8 cellular contexts compared by ENCODE assay signal in genomic region chr5:151758141-151758429, GRCh38. TPM values are rescaled to one million over a fixed set of nuclear protein-coding genes. Genes with fewer than 3 reads are reported as not detected.
A peak's percentile ranks its signal among the peaks of the same experiment; 100 is the strongest.
DNase-seq lines count a peak whose midpoint lies in the region; ATAC-seq and TF ChIP-seq lines count a peak whose summit lies in the region.

No MANE protein-coding gene starts in this region.

- DNase-seq in AG09309 (ENCODE audit: low read depth) (no peak), body of pancreas (peak in 2 of 4 donors; percentile 14 to 39), left kidney (ENCODE audit: low read depth, low spot score) (peak; percentile 75), testis (peak; percentile 32), ACHN (no peak), UCSD-AML1 (lab: John Stamatoyannopoulos, UW; ENCODE audit: unreplicated experiment) (no peak)

- in situ Hi-C loops in ACHN (cut with HindIII; ENCODE audit: low pct_ligation_motif_present, low pct_unique_long_range_greater_than_20kb, low sequenced_read_pairs), result no loop called here

- H3K4me3 ChIP-seq in AG09309 (ENCODE audit: control insufficient read depth, low read depth, low read length) (peak overlapping the region; percentile 60), body of pancreas (peak overlapping the region; percentile 51 to 54), testis (peak overlapping the region; percentile 78 to 91)

- TF ChIP-seq CTCF in AG09309 (IDR thresholded peaks at IDR 0.05; ENCODE audit: control insufficient read depth, insufficient read depth, low read depth, low read length, missing control alignments) (no peak), body of pancreas (IDR thresholded peaks at IDR 0.05) (no peak), testis (IDR thresholded peaks at IDR 0.05) (no peak)

- 0% methylated on average over 10 to 11 of the region's 11 CpGs for WGBS in body of pancreas, 2 donors
- 0% methylated on average over 7 to 11 of the region's 11 CpGs for WGBS in testis, 2 donors

- H3K9me3 ChIP-seq in body of pancreas (no peaks in the 10 kb centered on the region), testis (no peaks in the 10 kb centered on the region)

- H3K27ac ChIP-seq in body of pancreas (peak overlapping the region; percentile 0 to 75 (median 52)), testis (peak overlapping the region; percentile 66 to 67)

- ATAC-seq in GM19372 (IDR thresholded peaks at IDR 0.05; ENCODE audit: low read depth, unreplicated experiment) (peak; percentile 4), HG03521 (IDR thresholded peaks at IDR 0.05; ENCODE audit: unreplicated experiment) (peak; percentile 7), body of pancreas (peak; percentile 25)

- H3K36me3 ChIP-seq in body of pancreas (replicated peaks in 1 of 2; ENCODE audit: insufficient read depth in 1 of 2, low read depth in 2 of 2), result no peaks in the 10 kb centered on the region
- H3K36me3 ChIP-seq in testis (ENCODE audit: low read depth, missing control alignments), result no peaks in the 10 kb centered on the region

- intact Hi-C loops in body of pancreas (cut with DNase I) (no loop called here), testis (cut with DNase I; ENCODE audit: low total_unique reads) (no loop called here)

- H3K4me1 ChIP-seq in body of pancreas (peaks cover 33% of the 10 kb centered on the region), testis (peaks cover 7% of the 10 kb centered on the region)

- no peak for TF ChIP-seq POLR2A in body of pancreas (IDR thresholded peaks at IDR 0.05)
- TF ChIP-seq POLR2A in testis (IDR thresholded peaks at IDR 0.05), result no peak

- no peaks in the 10 kb centered on the region for H3K27me3 ChIP-seq in body of pancreas
- H3K27me3 ChIP-seq in testis, result no peaks in the 10 kb centered on the region

RNA-seq across cellular contexts. Expression of gene ATOX1, which starts 0.3 kb away (rescaled TPM):
- total RNA-seq in body of pancreas (10 to 100 TPM in 1 of 2 donors, 1 to 10 TPM in 1; 6.3 to 39.7 TPM), testis (100 to 1,000 TPM; 135 to 145 TPM)
- 115 TPM for polyA plus RNA-seq in testis (ENCODE audit: insufficient read depth, low read depth, low replicate concordance)

RNA-seq across cellular contexts. Expression of gene G3BP1, which starts 13.7 kb away (rescaled TPM):
- 10 to 100 TPM; 34.6 to 64.3 TPM for total RNA-seq in body of pancreas
- total RNA-seq in testis, result 100 to 1,000 TPM; 112 TPM
- 115 TPM for polyA plus RNA-seq in testis (ENCODE audit: insufficient read depth, low read depth, low replicate concordance)

Comparison
In these comparisons a context has a peak if more than half of its experiments do, and no peak if none do; other contexts are left out.
1. DNase-seq: peak in left kidney (single experiment) and testis (single experiment); none in AG09309 (single experiment), ACHN (single experiment) and UCSD-AML1 (single experiment).
2. Peak in every context shown above with its lines, with median percentiles within 50 percentile points of each other: H3K4me3 ChIP-seq and ATAC-seq.